In genomic region chr6:42782689-42783176, GRCh38 we compare ENCODE assay signal across 8 cellular contexts. TPM values are rescaled to one million over a fixed set of nuclear protein-coding genes. Genes with fewer than 3 reads are reported as not detected.
DNase-seq lines count a peak whose midpoint lies in the region; ATAC-seq and TF ChIP-seq lines count a peak whose summit lies in the region.

No MANE protein-coding gene starts in this region.

- peak; percentile 74 for DNase-seq in HT-29 (ENCODE audit: low spot score)
- DNase-seq in NT2/D1 (ENCODE audit: low read depth, low spot score): no peak
- peak; percentile 71 for DNase-seq in activated T-cell treated with anti-CD3 and anti-CD28 coated beads for 1 hour (ENCODE audit: low read depth)
- DNase-seq in epidermal melanocyte (ENCODE audit: insufficient read length, low spot score): peak; percentile 78
- peak; percentile 64 for DNase-seq in middle frontal gyrus (ENCODE audit: extremely low spot score, low spot score)
- DNase-seq in stimulated activated CD8-positive, alpha-beta memory T cell treated with anti-CD3 and anti-CD28 coated beads, Interleukin-15, amount 100 ng/mL, for 4 hours (ENCODE audit: low read depth in 2 of 2): peak; percentile 49 to 58

- peak overlapping the region; percentile 95 for H3K9ac ChIP-seq in NT2/D1 (ENCODE audit: insufficient read length, low read depth)

- no peak for ATAC-seq in GM21786 (IDR thresholded peaks at IDR 0.05; ENCODE audit: unreplicated experiment)

- H3K4me3 ChIP-seq in NT2/D1 (ENCODE audit: insufficient read length, low read depth): peak overlapping the region; percentile 75

- peaks cover 3% of the 10 kb centered on the region for H3K4me1 ChIP-seq in NT2/D1 (ENCODE audit: insufficient read depth, insufficient read length)

- H3K9me3 ChIP-seq in NT2/D1 (ENCODE audit: insufficient read depth, low read length): no peaks in the 10 kb centered on the region

- H3K27me3 ChIP-seq in NT2/D1 (ENCODE audit: insufficient read depth, insufficient read length): no peaks in the 10 kb centered on the region

- peaks cover 4% of the 10 kb centered on the region for H3K36me3 ChIP-seq in NT2/D1 (ENCODE audit: insufficient read depth, insufficient read length, low read length)

- TF ChIP-seq POLR2A in GM15510 (IDR thresholded peaks at IDR 0.05; ENCODE audit: borderline replicate concordance, extremely low read depth, insufficient read length): peak; percentile 51

RNA-seq across cellular contexts. Expression of gene BICRAL, which starts 0.9 kb away (rescaled TPM):
- 3.6 and 3.9 TPM in 2 replicates for total RNA-seq in HT-29 (2014; rRNA removed; shearing (Covaris generic))

RNA-seq across cellular contexts. Expression of gene TBCC, which starts 36.8 kb away (rescaled TPM):
- total RNA-seq in HT-29 (2014; rRNA removed; shearing (Covaris generic)): 34.5 and 38.7 TPM in 2 replicates
